Comparison of ENCODE assay signal across 35 cellular contexts in genomic region chr6:89209457-89209856, GRCh38. TPM values are rescaled to one million over a fixed set of nuclear protein-coding genes. Genes with fewer than 3 reads are reported as not detected.
A peak's percentile ranks its signal among the peaks of the same experiment; 100 is the strongest.
DNase-seq lines count a peak whose midpoint lies in the region; ATAC-seq and TF ChIP-seq lines count a peak whose summit lies in the region.
"Had no signal": no experiment of that assay in that cellular context is flagged by ENCODE, and none has a peak within 500 bp of the region (broad histone marks: within the 10 kb centered on the region; RNA-seq: fewer than 3 reads in every experiment).

No MANE protein-coding gene starts in this region.

- no peak for ATAC-seq in naive thymus-derived CD4-positive, alpha-beta T cell
- ATAC-seq in GM18868 (IDR thresholded peaks at IDR 0.05; ENCODE audit: unreplicated experiment): no peak
- ATAC-seq: activated naive CD8-positive, alpha-beta T cell treated with anti-CD3 and anti-CD28 coated beads, Interleukin-2, amount 50 U/mL, for 24 hours; GM12878; GM23338; left cardiac atrium; natural killer cell; stimulated activated effector memory CD8-positive, alpha-beta T cell treated with anti-CD3 and anti-CD28 coated beads, Interleukin-12 subunit alpha, Interleukin-12 subunit beta, amount 100 ng/mL, for 72 hours had no signal

- no peak for TF ChIP-seq CTCF in osteocyte (IDR thresholded peaks at IDR 0.05)

- no peak overlapping the region for H3K4me3 ChIP-seq in naive thymus-derived CD4-positive, alpha-beta T cell (ENCODE audit: low read length)
- H3K4me3 ChIP-seq: coronary artery, GM12878, GM23338, lung, suprapubic skin had no signal

- no peak overlapping the region for H3K27ac ChIP-seq in naive thymus-derived CD4-positive, alpha-beta T cell (ENCODE audit: low read depth, low read length)
- H3K27ac ChIP-seq: coronary artery, HL-60, suprapubic skin had no signal

- no peaks in the 10 kb centered on the region for H3K36me3 ChIP-seq in naive thymus-derived CD4-positive, alpha-beta T cell (ENCODE audit: control insufficient read depth in 2 of 3, insufficient read depth in 3 of 3, low read length in 3 of 3)
- H3K36me3 ChIP-seq: suprapubic skin had no signal

- no peaks in the 10 kb centered on the region for H3K4me1 ChIP-seq in naive thymus-derived CD4-positive, alpha-beta T cell (ENCODE audit: control insufficient read depth in 2 of 2, insufficient read depth in 2 of 2, low read length in 2 of 2)
- H3K4me1 ChIP-seq: suprapubic skin had no signal

- intact Hi-C loops in naive thymus-derived CD4-positive, alpha-beta T cell (cut with micrococcal nuclease): no loop called here

- H3K9me3 Mint-ChIP-seq in osteocyte (ENCODE audit: unreplicated experiment): no peaks in the 10 kb centered on the region
- H3K9me3 Mint-ChIP-seq in naive thymus-derived CD4-positive, alpha-beta T cell: peaks cover 0 to 9% (median 0%) of the 10 kb centered on the region in 11 donors
- H3K9me3 Mint-ChIP-seq: activated naive CD8-positive, alpha-beta T cell treated with anti-CD3 and anti-CD28 coated beads, Interleukin-2, amount 50 U/mL, for 24 hours; GM23338; immature natural killer cell; natural killer cell; stimulated activated effector memory CD8-positive, alpha-beta T cell treated with anti-CD3 and anti-CD28 coated beads, Interleukin-12 subunit alpha, Interleukin-12 subunit beta, amount 100 ng/mL, for 72 hours had no signal

- DNase-seq in NCI-H2107 treated with DMSO at 0.1 percent for 48 hours (lab: John Stamatoyannopoulos, UW; ENCODE audit: unreplicated experiment) (peak; percentile 43), NCI-H2107 (lab: John Stamatoyannopoulos, UW) (no peak), HT1080 (ENCODE audit: low read depth) (peak; percentile 30), NCI-H2171 (lab: John Stamatoyannopoulos, UW) (peak; percentile 75), osteocyte (ENCODE audit: extremely low spot score, unreplicated experiment) (peak; percentile 21), DMS153 (lab: John Stamatoyannopoulos, UW) (no peak)
- DNase-seq in naive thymus-derived CD4-positive, alpha-beta T cell: no peak
- DNase-seq: activated CD4-positive, alpha-beta T cell treated with anti-CD3 and anti-CD28 coated beads, Interleukin-2, amount 50 U/mL, for 48 hours; activated CD8-positive, alpha-beta memory T cell treated with anti-CD3 and anti-CD28 coated beads, Interleukin-2, amount 50 U/mL, for 4 hours; activated naive CD4-positive, alpha-beta T cell; activated naive CD8-positive, alpha-beta T cell treated with anti-CD3 and anti-CD28 coated beads, Interleukin-2, amount 50 U/mL, for 24 hours; AML-193; Calu3; CD4-positive, CD25-positive, alpha-beta regulatory T cell; effector CD8-positive, alpha-beta T cell; immature natural killer cell; Karpas-422; left cardiac atrium; natural killer cell; NCI-H1092; NCI-H1930; occipital lobe; SK-N-SH had no signal

- H3K27me3 ChIP-seq in naive thymus-derived CD4-positive, alpha-beta T cell (ENCODE audit: control insufficient read depth in 2 of 2, insufficient read depth in 2 of 2, low read length in 2 of 2): no peaks in the 10 kb centered on the region
- H3K27me3 ChIP-seq: suprapubic skin had no signal

- CTCF ChIA-PET in naive thymus-derived CD4-positive, alpha-beta T cell (lab: Charles Lee): no interaction called here

- no peak overlapping the region for H3K4me3 Mint-ChIP-seq in osteocyte (ENCODE audit: unreplicated experiment)
- H3K4me3 Mint-ChIP-seq in naive thymus-derived CD4-positive, alpha-beta T cell: no peak overlapping the region
- H3K4me3 Mint-ChIP-seq: activated naive CD8-positive, alpha-beta T cell treated with anti-CD3 and anti-CD28 coated beads, Interleukin-2, amount 50 U/mL, for 24 hours; GM23338; immature natural killer cell; natural killer cell; stimulated activated effector memory CD8-positive, alpha-beta T cell treated with anti-CD3 and anti-CD28 coated beads, Interleukin-12 subunit alpha, Interleukin-12 subunit beta, amount 100 ng/mL, for 72 hours had no signal

- POLR2A ChIA-PET in naive thymus-derived CD4-positive, alpha-beta T cell (lab: Charles Lee): interaction anchor here (0.7 kb wide), 1 partner anchor 77 kb away, joined by 3 read pairs; no protein-coding TSS in a partner anchor

- H3K9me3 ChIP-seq in naive thymus-derived CD4-positive, alpha-beta T cell (ENCODE audit: control insufficient read depth in 2 of 3, low read length in 3 of 3): no peaks in the 10 kb centered on the region
- H3K9me3 ChIP-seq: SK-N-SH, suprapubic skin had no signal

- no peaks in the 10 kb centered on the region for H3K4me1 Mint-ChIP-seq in osteocyte (ENCODE audit: unreplicated experiment)
- H3K4me1 Mint-ChIP-seq in naive thymus-derived CD4-positive, alpha-beta T cell: peaks cover 0 to 6% (median 0%) of the 10 kb centered on the region in 7 donors
- H3K4me1 Mint-ChIP-seq: activated naive CD8-positive, alpha-beta T cell treated with anti-CD3 and anti-CD28 coated beads, Interleukin-2, amount 50 U/mL, for 24 hours; CD4-positive, CD25-positive, alpha-beta regulatory T cell; immature natural killer cell; natural killer cell; stimulated activated effector memory CD8-positive, alpha-beta T cell treated with anti-CD3 and anti-CD28 coated beads, Interleukin-12 subunit alpha, Interleukin-12 subunit beta, amount 100 ng/mL, for 72 hours had no signal

- peaks cover 22% of the 10 kb centered on the region for H3K27me3 Mint-ChIP-seq in osteocyte (ENCODE audit: unreplicated experiment)
- H3K27me3 Mint-ChIP-seq in naive thymus-derived CD4-positive, alpha-beta T cell: peaks cover 4 to 16% (median 16%) of the 10 kb centered on the region in 5 donors

- H3K27ac Mint-ChIP-seq in osteocyte (ENCODE audit: unreplicated experiment): no peak overlapping the region
- no peak overlapping the region for H3K27ac Mint-ChIP-seq in naive thymus-derived CD4-positive, alpha-beta T cell
- H3K27ac Mint-ChIP-seq: activated naive CD8-positive, alpha-beta T cell treated with anti-CD3 and anti-CD28 coated beads, Interleukin-2, amount 50 U/mL, for 24 hours; GM23338; immature natural killer cell; natural killer cell; stimulated activated effector memory CD8-positive, alpha-beta T cell treated with anti-CD3 and anti-CD28 coated beads, Interleukin-12 subunit alpha, Interleukin-12 subunit beta, amount 100 ng/mL, for 72 hours had no signal

- no peaks in the 10 kb centered on the region for H3K36me3 Mint-ChIP-seq in osteocyte (ENCODE audit: unreplicated experiment)
- H3K36me3 Mint-ChIP-seq in naive thymus-derived CD4-positive, alpha-beta T cell: no peaks in the 10 kb centered on the region
- H3K36me3 Mint-ChIP-seq: CD4-positive, CD25-positive, alpha-beta regulatory T cell; natural killer cell; stimulated activated effector memory CD8-positive, alpha-beta T cell treated with anti-CD3 and anti-CD28 coated beads, Interleukin-12 subunit alpha, Interleukin-12 subunit beta, amount 100 ng/mL, for 72 hours had no signal

RNA-seq across cellular contexts. Expression of gene GABRR1, which starts 7.7 kb away (rescaled TPM):
- total RNA-seq in HT1080 (2014; rRNA removed; shearing (Covaris generic)): not detected in 2 replicates
- not detected in 2 replicates for polyA plus RNA-seq in HT1080 (2015; cell fraction: cytosol; rRNA removed)
- not detected in 2 replicates for polyA plus RNA-seq in HT1080 (2015; cell fraction: nucleus; rRNA removed)
- not detected in 2 replicates for total RNA-seq in osteocyte
- total RNA-seq in naive thymus-derived CD4-positive, alpha-beta T cell: not detected
- polyA plus RNA-seq in naive thymus-derived CD4-positive, alpha-beta T cell: not detected
- total RNA-seq: Calu3; cardiac septum; CD4-positive, CD25-positive, alpha-beta regulatory T cell; GM12878; left cardiac atrium; lung; occipital lobe; pulmonary artery endothelial cell; T-helper 1 cell treated with Interleukin-12 subunit alpha and Interleukin-12 subunit beta and Interleukin-4 antibody, amounts not matched to agents 30 ng/mL and 1 ng/mL, for 36 hours; ureter had no signal
- polyA plus RNA-seq: CD4-positive, CD25-positive, alpha-beta regulatory T cell; GM12878; immature natural killer cell; lung; SK-N-SH had no signal

Comparison
In these comparisons a context has a peak if more than half of its experiments do, and no peak if none do; other contexts are left out.
1. DNase-seq: peak in NCI-H2107 treated with DMSO at 0.1 percent for 48 hours (single experiment), HT1080 (single experiment), NCI-H2171 (single experiment) and osteocyte (single experiment); none in NCI-H2107 (single experiment), naive thymus-derived CD4-positive, alpha-beta T cell (0 of 9) and DMS153 (single experiment).